ENCODE assay signal across 8 cellular contexts in genomic region chr6:41505084-41506049, GRCh38. TPM values are rescaled to one million over a fixed set of nuclear protein-coding genes. Genes with fewer than 3 reads are reported as not detected.
DNase-seq lines count a peak whose midpoint lies in the region; FAIRE-seq and TF ChIP-seq lines count a peak whose summit lies in the region.

No MANE protein-coding gene starts in this region.

- H3K9me3 ChIP-seq in mammary epithelial cell (replicated peaks; ENCODE audit: insufficient read depth, low read length) (no peaks in the 10 kb centered on the region), keratinocyte (ENCODE audit: control insufficient read depth, low read depth, low read length) (no peaks in the 10 kb centered on the region), smooth muscle cell (replicated peaks; ENCODE audit: low read depth) (no peaks in the 10 kb centered on the region)

- H3K4me3 ChIP-seq in AG09309 (ENCODE audit: control insufficient read depth, low read depth, low read length) (peak overlapping the region; percentile 26), mammary epithelial cell (replicated peaks in 1 of 3; ENCODE audit: insufficient read depth in 1 of 3, low read depth in 2 of 3, low read length in 3 of 3) (no peak overlapping the region), keratinocyte (ENCODE audit: control insufficient read depth in 2 of 3, extremely low read depth in 1 of 3, insufficient read depth in 2 of 3, low read depth in 1 of 3, low read length in 3 of 3) (peak overlapping the region; percentile 5 to 57 (median 37)), smooth muscle cell (peak overlapping the region; percentile 44)

- peaks cover 9% of the 10 kb centered on the region for H3F3A ChIP-seq in smooth muscle cell (ENCODE audit: low read depth)

- no peaks in the 10 kb centered on the region for H3K9me1 ChIP-seq in keratinocyte (ENCODE audit: control insufficient read depth, extremely low read depth, insufficient read depth, low read length)

- no peaks in the 10 kb centered on the region for H4K20me1 ChIP-seq in mammary epithelial cell (ENCODE audit: insufficient read depth, low read length)
- H4K20me1 ChIP-seq in keratinocyte (ENCODE audit: control insufficient read depth, extremely low read depth, insufficient read depth, low read length): no peaks in the 10 kb centered on the region
- no peaks in the 10 kb centered on the region for H4K20me1 ChIP-seq in smooth muscle cell (ENCODE audit: low read depth)

- BruUV-seq in mammary epithelial cell (replicated peaks; lab: Mats Ljungman, UMichigan): no TSS peak

- intact Hi-C loops in mammary epithelial cell (cut with micrococcal nuclease): no loop called here

- H3K79me2 ChIP-seq in mammary epithelial cell (ENCODE audit: insufficient read depth, low read length): no peaks in the 10 kb centered on the region
- no peaks in the 10 kb centered on the region for H3K79me2 ChIP-seq in keratinocyte (ENCODE audit: control insufficient read depth, insufficient read depth, low read length)
- H3K79me2 ChIP-seq in smooth muscle cell (ENCODE audit: low read depth): no peaks in the 10 kb centered on the region

- H3K4me2 ChIP-seq in mammary epithelial cell (ENCODE audit: insufficient read depth, low read depth, low read length) (peak overlapping the region; percentile 63), keratinocyte (ENCODE audit: control insufficient read depth, extremely low read depth, insufficient read depth, low read depth, low read length) (peak overlapping the region; percentile 64), smooth muscle cell (peak overlapping the region; percentile 88)

- 19% methylated on average over 27 of the region's 62 CpGs for WGBS in mammary epithelial cell (ENCODE audit: low coverage, missing lambda C conversion rate)
- WGBS in smooth muscle cell (ENCODE audit: low lambda C conversion rate): 3% methylated on average over 62 of the region's 62 CpGs

- H3K27me3 ChIP-seq in mammary epithelial cell (ENCODE audit: insufficient read depth, low read length): peaks cover 13% of the 10 kb centered on the region
- H3K27me3 ChIP-seq in keratinocyte (ENCODE audit: control insufficient read depth, extremely low read depth, insufficient read depth, low read length): peaks cover 52% of the 10 kb centered on the region
- no peaks in the 10 kb centered on the region for H3K27me3 ChIP-seq in smooth muscle cell (ENCODE audit: low read depth)

- DNase-seq in AG09309 (ENCODE audit: low read depth) (peak; percentile 44), GM18507 (ENCODE audit: extremely low spot score, insufficient read length, low read depth) (peak; percentile 46), NCI-H1105 (lab: John Stamatoyannopoulos, UW) (peak; percentile 70), mammary epithelial cell (peak; percentile 27), keratinocyte (ENCODE audit: low read depth, low spot score) (no peak), smooth muscle cell (lab: John Stamatoyannopoulos, UW; ENCODE audit: unreplicated experiment) (peak; percentile 62), NCI-H526 treated with DMSO at 0.1 percent for 48 hours (lab: John Stamatoyannopoulos, UW) (no peak), COR-L47 (lab: John Stamatoyannopoulos, UW) (no peak)

- in situ Hi-C loops in mammary epithelial cell (cut with MboI; ENCODE audit: low sequenced_read_pairs in 2 of 2): no loop called here

- CTCF ChIA-PET in mammary epithelial cell (lab: Charles Lee; ENCODE audit: low non-redundant PET): no interaction called here

- no peak for TF ChIP-seq CTCF in AG09309 (IDR thresholded peaks at IDR 0.05; ENCODE audit: control insufficient read depth, insufficient read depth, low read depth, low read length, missing control alignments)
- TF ChIP-seq CTCF in mammary epithelial cell (conservative IDR thresholded peaks at IDR 0.05 in 1 of 2, IDR thresholded peaks at IDR 0.05 in 1 of 2; ENCODE audit: extremely low read depth in 1 of 2, insufficient read depth in 1 of 2, low read depth in 1 of 2, low read length in 2 of 2): no peak
- TF ChIP-seq CTCF in keratinocyte (optimal IDR thresholded peaks at IDR 0.05 in 1 of 3, IDR thresholded peaks at IDR 0.05 in 1 of 3, conservative IDR thresholded peaks at IDR 0.05 in 1 of 3; ENCODE audit: extremely low read depth in 1 of 3, insufficient read depth in 2 of 3, low read length in 3 of 3): no peak
- TF ChIP-seq CTCF in smooth muscle cell (IDR thresholded peaks at IDR 0.05; ENCODE audit: borderline replicate concordance, insufficient read depth, poor library complexity, severe bottlenecking): no peak

- dilution Hi-C loops in mammary epithelial cell (cut with HindIII; ENCODE audit: low sequenced_read_pairs) (loop anchor here (5.0 kb wide), 4 partner anchors 43 to 102 kb away; no protein-coding TSS in a partner anchor), keratinocyte (cut with MboI; ENCODE audit: extremely low pct_ligation_motif_present, low sequenced_read_pairs) (no loop called here)

- FAIRE-seq in GM18507 (lab: Jason Lieb, UNC) (peak; percentile 59), keratinocyte (lab: Jason Lieb, UNC) (no peak)

- H2AFZ ChIP-seq in mammary epithelial cell (ENCODE audit: low read depth, low read length): peak overlapping the region; percentile 47
- H2AFZ ChIP-seq in keratinocyte (ENCODE audit: control insufficient read depth, low read length): no peak overlapping the region
- peak overlapping the region; percentile 94 for H2AFZ ChIP-seq in smooth muscle cell (ENCODE audit: low read depth)

- H3K4me1 ChIP-seq in mammary epithelial cell (ENCODE audit: insufficient read depth, low read length) (peaks cover 9% of the 10 kb centered on the region), keratinocyte (ENCODE audit: control insufficient read depth, extremely low read depth, insufficient read depth, low read length) (peaks cover 13% of the 10 kb centered on the region), smooth muscle cell (ENCODE audit: low read depth) (peaks cover 27% of the 10 kb centered on the region)

- H3K27ac ChIP-seq in mammary epithelial cell (ENCODE audit: insufficient read depth, low read depth, low read length): no peak overlapping the region
- H3K27ac ChIP-seq in keratinocyte (ENCODE audit: control insufficient read depth, insufficient read depth, low read length): no peak overlapping the region
- peak overlapping the region; percentile 86 for H3K27ac ChIP-seq in smooth muscle cell (ENCODE audit: low read depth)

- no peaks in the 10 kb centered on the region for H3K36me3 ChIP-seq in mammary epithelial cell (ENCODE audit: insufficient read depth, low read length)
- H3K36me3 ChIP-seq in keratinocyte (ENCODE audit: control insufficient read depth in 2 of 2, extremely low read depth in 1 of 2, insufficient read depth in 2 of 2, low read length in 2 of 2): no peaks in the 10 kb centered on the region
- H3K36me3 ChIP-seq in smooth muscle cell (ENCODE audit: low read depth): no peaks in the 10 kb centered on the region

- H3K9ac ChIP-seq in mammary epithelial cell (ENCODE audit: insufficient read depth, low read length): no peak overlapping the region
- no peak overlapping the region for H3K9ac ChIP-seq in keratinocyte (ENCODE audit: control insufficient read depth, extremely low read depth, insufficient read depth, low read length)
- peak overlapping the region; percentile 60 for H3K9ac ChIP-seq in smooth muscle cell (ENCODE audit: low read depth)

RNA-seq across cellular contexts. Expression of gene FOXP4, which starts 40.8 kb away (rescaled TPM):
- total RNA-seq in mammary epithelial cell (10 to 100 TPM in 1 of 2 donors, 1 to 10 TPM in 1; 5.0 to 19.2 TPM), smooth muscle cell (3.5 and 5.3 TPM in 2 replicates)
- polyA plus RNA-seq in mammary epithelial cell (5.7 TPM), keratinocyte (0.93 to 4.3 TPM (median 1.1 TPM) in 3 replicates), smooth muscle cell (31.9 and 35.9 TPM in 2 replicates)
- polyA minus RNA-seq in mammary epithelial cell (8.4 TPM), keratinocyte (1.9 to 12.7 TPM (median 2.2 TPM) in 3 replicates)
- 1.7 TPM for polyA plus RNA-seq in keratinocyte (2011; ENCODE audit: low read depth)
- polyA plus RNA-seq in keratinocyte (2011; cell fraction: cytosol; rRNA removed): 2.0 and 5.2 TPM in 2 replicates
- 5.1 and 7.1 TPM in 2 replicates for polyA plus RNA-seq in keratinocyte (2011; cell fraction: nucleus; rRNA removed)
- polyA plus RNA-seq in keratinocyte (2012; ENCODE audit: low replicate concordance): 6.1 and 13.3 TPM in 2 replicates
- 13.4 TPM for polyA minus RNA-seq in keratinocyte (2011; cell fraction: cytosol; rRNA and poly(A)+ RNA removed)
- 4.2 and 4.9 TPM in 2 replicates for polyA minus RNA-seq in keratinocyte (2011; cell fraction: nucleus; rRNA and poly(A)+ RNA removed)

Comparison
In these comparisons a context has a peak if more than half of its experiments do, and no peak if none do; other contexts are left out.
1. DNase-seq: peak in AG09309 (single experiment), GM18507 (single experiment), NCI-H1105 (single experiment), mammary epithelial cell (single experiment) and smooth muscle cell (single experiment); none in keratinocyte (single experiment), NCI-H526 treated with DMSO at 0.1 percent for 48 hours (single experiment) and COR-L47 (single experiment).
2. H3K4me3 ChIP-seq: peak in AG09309 (single experiment), keratinocyte (3 of 3) and smooth muscle cell (single experiment); none in mammary epithelial cell (0 of 3).
3. Peak in every context shown above with its lines, with median percentiles within 50 percentile points of each other: H3K4me2 ChIP-seq.